Comparison of ENCODE assay signal across 1 cellular context in genomic region chr7:130346941-130347340, GRCh38.
TF ChIP-seq lines count a peak whose summit lies in the region.

No MANE protein-coding gene starts in this region.

TF ChIP-seq in H1, 55 proteins besides CTCF, POLR2A, EP300 and RAD21:
- TF ChIP-seq YY1 (IDR thresholded peaks at IDR 0.05; ENCODE audit: low read depth, low read length) (no peak), ATF2 (IDR thresholded peaks at IDR 0.05; ENCODE audit: low read length) (no peak), GTF2F1 (IDR thresholded peaks at IDR 0.05; ENCODE audit: borderline replicate concordance, low read depth, low read length) (no peak), GABPA (IDR thresholded peaks at IDR 0.05; ENCODE audit: borderline replicate concordance, insufficient read depth, low read length) (no peak), CBX8 (IDR thresholded peaks at IDR 0.05; ENCODE audit: borderline replicate concordance, low read depth, low read length) (no peak), NRF1 (IDR thresholded peaks at IDR 0.05; ENCODE audit: low read depth, low read length) (no peak), BRCA1 (IDR thresholded peaks at IDR 0.05; ENCODE audit: low read depth, low read length) (no peak), RNF2 (IDR thresholded peaks at IDR 0.05; ENCODE audit: borderline replicate concordance, low read depth, low read length, missing control alignments, poor library complexity, severe bottlenecking) (no peak), MAFK (IDR thresholded peaks at IDR 0.05; ENCODE audit: low read depth, low read length) (no peak), SP2 (IDR thresholded peaks at IDR 0.05; ENCODE audit: low read length) (no peak), CHD7 (IDR thresholded peaks at IDR 0.05; ENCODE audit: insufficient replicate concordance, low read length) (no peak)
